Comparison of ENCODE assay signal across 26 cellular contexts in genomic region chr5:128630078-128630575, GRCh38.
DNase-seq lines count a peak whose midpoint lies in the region; ATAC-seq and TF ChIP-seq lines count a peak whose summit lies in the region.
"Had no signal": no experiment of that assay in that cellular context is flagged by ENCODE, and none has a peak within 500 bp of the region (broad histone marks: within the 10 kb centered on the region; RNA-seq: fewer than 3 reads in every experiment).

No MANE protein-coding gene starts in this region.

- dilution Hi-C loops in IMR-90 (cut with HindIII; ENCODE audit: low sequenced_read_pairs, unreplicated experiment) = no loop called here
- dilution Hi-C loops in mammary epithelial cell (cut with HindIII; ENCODE audit: low sequenced_read_pairs) = no loop called here

- H3K27me3 ChIP-seq in IMR-90 (ENCODE audit: control insufficient read depth, insufficient read depth, low read length) = no peaks in the 10 kb centered on the region
- no peaks in the 10 kb centered on the region for H3K27me3 ChIP-seq in mammary epithelial cell (ENCODE audit: insufficient read depth, low read length)
- H3K27me3 ChIP-seq in foreskin keratinocyte = no peaks in the 10 kb centered on the region
- H3K27me3 ChIP-seq: BE2C, BLaER1 had no signal

- CTCF ChIA-PET in IMR-90 (lab: Yijun Ruan, JAX) (interaction anchor here (1.1 kb wide), 1 partner anchor 36 kb away, joined by 3 read pairs; no protein-coding TSS in a partner anchor), mammary epithelial cell (lab: Charles Lee; ENCODE audit: low non-redundant PET) (no interaction called here)

- peak overlapping the region; percentile 50; the same call in 1 of the 2 replicates for H3K18ac ChIP-seq in IMR-90 (ENCODE audit: low read depth, low read length)

- H2AK5ac ChIP-seq in IMR-90 (ENCODE audit: low read depth, low read length) = no peak overlapping the region

- peak overlapping the region; percentile 17; the same call in 1 of the 2 replicates for H4K5ac ChIP-seq in IMR-90 (ENCODE audit: low read depth, low read length)

- H2AK9ac ChIP-seq in IMR-90 (replicated peaks; ENCODE audit: low read depth, low read length, poor library complexity) = no peak overlapping the region

- H3K4me3 Mint-ChIP-seq in stimulated activated effector memory CD8-positive, alpha-beta T cell treated with anti-CD3 and anti-CD28 coated beads, Interleukin-12 subunit alpha, Interleukin-12 subunit beta, amount 100 ng/mL, for 72 hours = no peak overlapping the region
- H3K4me3 Mint-ChIP-seq: CD14-positive monocyte; CD4-positive, CD25-positive, alpha-beta regulatory T cell; CD8-positive, alpha-beta memory T cell had no signal

- no peak overlapping the region for H2BK5ac ChIP-seq in IMR-90 (ENCODE audit: low read depth, low read length, poor library complexity, severe bottlenecking)

- H2BK120ac ChIP-seq in IMR-90 (ENCODE audit: low read depth, low read length) = peak overlapping the region; percentile 42; the same call in 1 of the 2 replicates

- H3K9me3 Mint-ChIP-seq in stimulated activated effector memory CD8-positive, alpha-beta T cell treated with anti-CD3 and anti-CD28 coated beads, Interleukin-12 subunit alpha, Interleukin-12 subunit beta, amount 100 ng/mL, for 72 hours = no peaks in the 10 kb centered on the region

- H3K4me1 ChIP-seq in IMR-90 (ENCODE audit: control insufficient read depth, insufficient read depth, low read length) = peaks cover 5% of the 10 kb centered on the region
- peaks cover 6% of the 10 kb centered on the region for H3K4me1 ChIP-seq in mammary epithelial cell (ENCODE audit: insufficient read depth, low read length)
- H3K4me1 ChIP-seq in foreskin keratinocyte = peaks cover 30% of the 10 kb centered on the region
- H3K4me1 ChIP-seq: BE2C, BLaER1 had no signal

- H2BK15ac ChIP-seq in IMR-90 (ENCODE audit: low read depth, low read length) = peak overlapping the region; percentile 1; the same call in 1 of the 3 replicates

- no peaks in the 10 kb centered on the region for H3K79me1 ChIP-seq in IMR-90 (ENCODE audit: low read depth in 1 of 2, low read length in 2 of 2)

- H4K91ac ChIP-seq in IMR-90 (ENCODE audit: insufficient read depth, low read depth, low read length) = peak overlapping the region; percentile 48; the same call in 1 of the 2 replicates

- H3K27ac Mint-ChIP-seq in stimulated activated effector memory CD8-positive, alpha-beta T cell treated with anti-CD3 and anti-CD28 coated beads, Interleukin-12 subunit alpha, Interleukin-12 subunit beta, amount 100 ng/mL, for 72 hours = no peak overlapping the region
- H3K27ac Mint-ChIP-seq: CD14-positive monocyte; CD4-positive, alpha-beta memory T cell; CD4-positive, CD25-positive, alpha-beta regulatory T cell; CD8-positive, alpha-beta memory T cell had no signal

- no peak overlapping the region for H3K23ac ChIP-seq in IMR-90 (ENCODE audit: low read depth, low read length)

- WGBS in IMR-90 (ENCODE audit: extremely low coverage in 2 of 2, insufficient read length in 1 of 2), 2 experiments = no CpG with 5 or more reads among the region's 1 CpG
- WGBS in mammary epithelial cell (ENCODE audit: low coverage, missing lambda C conversion rate) = 48% methylated on average over 1 of the region's 1 CpG

- H3K36me3 Mint-ChIP-seq in stimulated activated effector memory CD8-positive, alpha-beta T cell treated with anti-CD3 and anti-CD28 coated beads, Interleukin-12 subunit alpha, Interleukin-12 subunit beta, amount 100 ng/mL, for 72 hours = no peaks in the 10 kb centered on the region
- H3K36me3 Mint-ChIP-seq: CD14-positive monocyte; CD4-positive, alpha-beta memory T cell; CD4-positive, CD25-positive, alpha-beta regulatory T cell; CD8-positive, alpha-beta memory T cell had no signal

- H3K9me3 ChIP-seq in IMR-90 (ENCODE audit: control insufficient read depth, insufficient read depth, low read length) (no peaks in the 10 kb centered on the region), mammary epithelial cell (replicated peaks; ENCODE audit: insufficient read depth, low read length) (no peaks in the 10 kb centered on the region)
- H3K9me3 ChIP-seq: BE2C, BLaER1 had no signal

- DNase-seq in IMR-90 (no peak), mammary epithelial cell (no peak), epithelial cell of esophagus (ENCODE audit: low read depth) (peak; percentile 64), foreskin keratinocyte (peak; percentile 59 to 81)
- DNase-seq in stimulated activated effector memory CD8-positive, alpha-beta T cell treated with anti-CD3 and anti-CD28 coated beads, Interleukin-12 subunit alpha, Interleukin-12 subunit beta, amount 100 ng/mL, for 72 hours (ENCODE audit: low spot score in 2 of 2) = no peak
- DNase-seq: 8988T; ACHN; BE2C; C1 segment of cervical spinal cord; CD4-positive, alpha-beta memory T cell; CD4-positive, CD25-positive, alpha-beta regulatory T cell; CD8-positive, alpha-beta memory T cell; COR-L47; DMS 273 treated with DMSO at 0.1 percent for 48 hours; DMS153; DMS53; DMS79; DND-41; EL; GDM1 had no signal

- H3K9ac ChIP-seq in IMR-90 (ENCODE audit: low read depth, low read length) (no peak overlapping the region), mammary epithelial cell (ENCODE audit: insufficient read depth, low read length) (no peak overlapping the region)
- H3K9ac ChIP-seq: BLaER1 had no signal

- 0 out of 2 replicates have a peak overlapping the region, but pooled peaks have one; percentile 9 for H3K4ac ChIP-seq in IMR-90 (ENCODE audit: low read depth, low read length)

- H3K36me3 ChIP-seq in IMR-90 (ENCODE audit: control insufficient read depth, insufficient read depth, low read length) = no peaks in the 10 kb centered on the region
- no peaks in the 10 kb centered on the region for H3K36me3 ChIP-seq in mammary epithelial cell (ENCODE audit: insufficient read depth, low read length)
- H3K36me3 ChIP-seq: BE2C, BLaER1 had no signal

- intact Hi-C loops in IMR-90 (cut with micrococcal nuclease) = no loop called here
- intact Hi-C loops in mammary epithelial cell (cut with micrococcal nuclease) = no loop called here

- H3K14ac ChIP-seq in IMR-90 (replicated peaks; ENCODE audit: low read depth, low read length) = no peak overlapping the region

- no peak overlapping the region for H4K8ac ChIP-seq in IMR-90 (ENCODE audit: low read depth in 2 of 2, low read length in 2 of 2)

- H3K4me2 ChIP-seq in IMR-90 (ENCODE audit: low read depth, low read length) = no peak overlapping the region
- no peak overlapping the region for H3K4me2 ChIP-seq in mammary epithelial cell (ENCODE audit: insufficient read depth, low read depth, low read length)
- H3K4me2 ChIP-seq: BLaER1 had no signal

- H3K4me3 ChIP-seq in IMR-90 (ENCODE audit: insufficient read depth, low read depth, low read length) = no peak overlapping the region
- no peak overlapping the region for H3K4me3 ChIP-seq in mammary epithelial cell (replicated peaks in 1 of 3; ENCODE audit: insufficient read depth in 1 of 3, low read depth in 2 of 3, low read length in 3 of 3)
- no peak overlapping the region for H3K4me3 ChIP-seq in epithelial cell of esophagus (ENCODE audit: low read length)
- H3K4me3 ChIP-seq: BLaER1, GM12878 had no signal

- no peaks in the 10 kb centered on the region for H3K79me2 ChIP-seq in mammary epithelial cell (ENCODE audit: insufficient read depth, low read length)

- POLR2A ChIA-PET in IMR-90 (lab: Charles Lee; ENCODE audit: unreplicated experiment) = no interaction called here

- BruUV-seq in IMR-90 (replicated peaks; lab: Mats Ljungman, UMichigan) = no TSS peak
- no TSS peak for BruUV-seq in mammary epithelial cell (replicated peaks; lab: Mats Ljungman, UMichigan)

- H3K27ac ChIP-seq in IMR-90 (ENCODE audit: insufficient read depth, low read length) (no peak overlapping the region), mammary epithelial cell (ENCODE audit: insufficient read depth, low read depth, low read length) (no peak overlapping the region), foreskin keratinocyte (no peak overlapping the region)
- H3K27ac ChIP-seq: BLaER1 had no signal

- no peak for TF ChIP-seq POLR2A in IMR-90 (IDR thresholded peaks at IDR 0.05; ENCODE audit: low read depth, low read length)

- H3K56ac ChIP-seq in IMR-90 (ENCODE audit: extremely low read depth, insufficient read depth, low read length) = no peak overlapping the region

- H2BK20ac ChIP-seq in IMR-90 (ENCODE audit: low read depth, low read length) = no peak overlapping the region

- ATAC-seq in IMR-90 (ENCODE audit: low read depth) = no peak
- peak; percentile 45 for ATAC-seq in foreskin keratinocyte
- no peak for ATAC-seq in GM21360 (IDR thresholded peaks at IDR 0.05; ENCODE audit: unreplicated experiment)
- no peak for ATAC-seq in HG03442 (IDR thresholded peaks at IDR 0.05; ENCODE audit: unreplicated experiment)
- ATAC-seq in stimulated activated effector memory CD8-positive, alpha-beta T cell treated with anti-CD3 and anti-CD28 coated beads, Interleukin-12 subunit alpha, Interleukin-12 subunit beta, amount 100 ng/mL, for 72 hours = no peak
- no peak for ATAC-seq in GM18511 (IDR thresholded peaks at IDR 0.05; ENCODE audit: unreplicated experiment)
- ATAC-seq: GM12878 had no signal

- H3K9me1 ChIP-seq in IMR-90 (ENCODE audit: insufficient read depth, low read length) = no peaks in the 10 kb centered on the region; the same call in 1 of the 2 replicates

- no peaks in the 10 kb centered on the region for H3K4me1 Mint-ChIP-seq in stimulated activated effector memory CD8-positive, alpha-beta T cell treated with anti-CD3 and anti-CD28 coated beads, Interleukin-12 subunit alpha, Interleukin-12 subunit beta, amount 100 ng/mL, for 72 hours
- H3K4me1 Mint-ChIP-seq: CD14-positive monocyte; CD4-positive, alpha-beta memory T cell; CD4-positive, CD25-positive, alpha-beta regulatory T cell; CD8-positive, alpha-beta memory T cell had no signal

- no peak for TF ChIP-seq RAD21 in IMR-90 (IDR thresholded peaks at IDR 0.05; ENCODE audit: low read length)

- no peak for TF ChIP-seq CTCF in IMR-90 (conservative IDR thresholded peaks at IDR 0.05; ENCODE audit: low read depth, low read length)
- TF ChIP-seq CTCF in mammary epithelial cell (conservative IDR thresholded peaks at IDR 0.05 in 1 of 2, IDR thresholded peaks at IDR 0.05 in 1 of 2; ENCODE audit: extremely low read depth in 1 of 2, insufficient read depth in 1 of 2, low read depth in 1 of 2, low read length in 2 of 2) = no peak
- TF ChIP-seq CTCF in epithelial cell of esophagus (IDR thresholded peaks at IDR 0.05; ENCODE audit: insufficient read depth, low read depth, low read length, missing control alignments) = no peak
- TF ChIP-seq CTCF in foreskin keratinocyte (conservative IDR thresholded peaks at IDR 0.05) = no peak

- H4K20me1 ChIP-seq in IMR-90 (ENCODE audit: insufficient read depth, low read length) (no peaks in the 10 kb centered on the region), mammary epithelial cell (ENCODE audit: insufficient read depth, low read length) (no peaks in the 10 kb centered on the region)
- H4K20me1 ChIP-seq: BLaER1 had no signal

- in situ Hi-C loops in IMR-90 (cut with MboI; ENCODE audit: low sequenced_read_pairs) = no loop called here
- in situ Hi-C loops in mammary epithelial cell (cut with MboI; ENCODE audit: low sequenced_read_pairs in 2 of 2) = no loop called here

- H2AFZ ChIP-seq in IMR-90 (replicated peaks; ENCODE audit: low read length, poor library complexity) (no peak overlapping the region), mammary epithelial cell (ENCODE audit: low read depth, low read length) (peak overlapping the region; percentile 7)

TF ChIP-seq in IMR-90, 13 proteins besides CTCF, POLR2A, EP300 and RAD21 (continues in another document):
- TF ChIP-seq RFX5 (IDR thresholded peaks at IDR 0.05; ENCODE audit: low read depth, low read length) = no peak
- TF ChIP-seq NFE2L2 (IDR thresholded peaks at IDR 0.05; ENCODE audit: low read depth, low read length) = no peak

Comparison
In these comparisons a context has a peak if more than half of its experiments do, and no peak if none do; other contexts are left out.
1. DNase-seq: peak in epithelial cell of esophagus (single experiment) and foreskin keratinocyte (2 of 2); none in IMR-90 (single experiment), mammary epithelial cell (single experiment) and stimulated activated effector memory CD8-positive, alpha-beta T cell treated with anti-CD3 and anti-CD28 coated beads, Interleukin-12 subunit alpha, Interleukin-12 subunit beta, amount 100 ng/mL, for 72 hours (0 of 2).